ENCODE assay signal across 21 cellular contexts in the genomic region with DNA sequence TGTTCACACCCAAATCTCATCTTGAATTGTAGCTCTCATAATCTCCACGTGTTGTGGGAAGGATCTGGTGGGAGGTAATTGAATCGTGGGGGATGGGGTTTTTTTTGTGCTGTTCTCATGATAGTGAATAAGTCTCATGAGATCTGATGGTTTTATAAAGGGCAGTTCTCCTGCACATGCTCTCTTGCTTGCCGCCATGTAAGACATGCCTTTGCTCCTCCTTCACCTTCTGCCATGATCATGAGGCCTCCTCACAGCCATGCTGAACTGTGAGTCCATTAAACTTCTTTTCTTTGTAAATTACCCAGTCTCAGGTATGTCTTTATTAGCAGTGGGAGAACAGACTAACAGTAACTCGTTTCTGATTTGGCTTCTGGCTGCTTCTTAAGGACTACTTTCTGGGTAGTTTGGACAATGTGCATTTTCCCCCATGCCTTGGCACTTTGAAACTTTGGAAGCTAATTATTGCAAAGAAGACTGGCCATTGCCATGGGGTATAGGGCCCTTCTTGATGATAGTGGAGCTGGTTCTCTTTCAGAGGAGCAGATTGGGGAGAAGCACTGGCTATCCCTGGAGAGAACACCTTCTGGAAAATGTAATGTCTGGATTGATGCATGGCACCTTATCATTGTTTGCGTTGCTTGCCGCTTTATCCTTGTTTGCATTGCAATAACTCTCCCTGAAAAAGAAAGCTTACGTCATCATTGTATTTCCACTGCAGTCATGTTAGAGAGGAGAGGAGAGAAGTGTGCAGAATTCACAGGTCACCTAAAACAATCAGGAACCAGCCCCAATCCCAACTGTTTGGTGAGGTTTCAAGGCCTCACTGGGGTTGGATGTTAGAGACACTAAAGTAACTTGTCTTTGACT. TPM values are rescaled to one million over a fixed set of nuclear protein-coding genes. Genes with fewer than 3 reads are reported as not detected.
DNase-seq lines count a peak whose midpoint lies in the region; ATAC-seq, FAIRE-seq and TF ChIP-seq lines count a peak whose summit lies in the region.
"Had no signal": no experiment of that assay in that cellular context is flagged by ENCODE, and none has a peak within 500 bp of the region (broad histone marks: within the 10 kb centered on the region; RNA-seq: fewer than 3 reads in every experiment).

No MANE protein-coding gene starts in this region.

- 53 to 59% methylated on average over 7 of the region's 7 CpGs for WGBS in pancreas, 2 donors

- DNase-seq in DMS53 treated with DMSO at 0.1 percent for 48 hours (lab: John Stamatoyannopoulos, UW; ENCODE audit: unreplicated experiment), result peak; percentile 82
- DNase-seq in LNCaP clone FGC (ENCODE audit: low read depth), result peak; percentile 45
- DNase-seq in T-helper 17 cell, result no peak
- peak in 2 of 6 donors; percentile 32 to 39 for DNase-seq in pancreas
- DNase-seq in activated CD4-positive, alpha-beta memory T cell treated with anti-CD3 and anti-CD28 coated beads, Interleukin-2, amount 10 ng/mL, durations not matched to agents 7 days and 5 days, result no peak
- no peak for DNase-seq in T-helper 9 cell
- DNase-seq in activated naive CD4-positive, alpha-beta T cell treated with anti-CD3 and anti-CD28 coated beads, Interleukin-2, amount 10 ng/mL, durations not matched to agents 7 days and 5 days, result no peak
- DNase-seq: activated CD4-positive, alpha-beta memory T cell treated with anti-CD3 and anti-CD28 coated beads for 36 hours; activated naive CD4-positive, alpha-beta T cell treated with anti-CD3 and anti-CD28 coated beads, Interleukin-2, amount 50 U/mL, for 16 hours; activated T-cell treated with anti-CD3 and anti-CD28 coated beads, Interleukin-2, amount 50 U/mL, for 24 hours; Calu3; GDM1; NCI-H1436; NCI-H226; stimulated activated naive B cell treated with anti-CD40 and anti-IgM and Interleukin-4, amounts not matched to agents 10 μg/mL and 1 μg/mL and 100 μg/mL, for 72 hours; tibial artery had no signal

- H3K36me3 ChIP-seq in pancreas, result no peaks in the 10 kb centered on the region
- H3K36me3 ChIP-seq: ascending aorta, tibial artery had no signal

- peaks cover 5 to 17% (median 12%) of the 10 kb centered on the region in 3 donors for H3K4me1 ChIP-seq in pancreas
- H3K4me1 ChIP-seq: ascending aorta had no signal

- H3K27ac Mint-ChIP-seq in T-helper 17 cell, result peak overlapping the region; percentile 98
- no peak overlapping the region for H3K27ac Mint-ChIP-seq in activated CD4-positive, alpha-beta memory T cell treated with anti-CD3 and anti-CD28 coated beads, Interleukin-2, amount 10 ng/mL, durations not matched to agents 7 days and 5 days
- H3K27ac Mint-ChIP-seq in activated naive CD4-positive, alpha-beta T cell treated with anti-CD3 and anti-CD28 coated beads, Interleukin-2, amount 10 ng/mL, durations not matched to agents 7 days and 5 days, result no peak overlapping the region
- H3K27ac Mint-ChIP-seq: activated T-cell treated with anti-CD3 and anti-CD28 coated beads, Interleukin-2, amount 50 U/mL, for 24 hours; stimulated activated naive B cell treated with anti-CD40 and anti-IgM and Interleukin-4, amounts not matched to agents 10 μg/mL and 1 μg/mL and 100 μg/mL, for 72 hours had no signal

- ATAC-seq in T-helper 17 cell (no peak), pancreas (peak; percentile 79 to 87 (median 85))
- ATAC-seq: sciatic nerve had no signal

- no peak overlapping the region for H3K4me3 ChIP-seq in LNCaP clone FGC (ENCODE audit: low read depth, low read length)
- H3K4me3 ChIP-seq in pancreas, result no peak overlapping the region
- H3K4me3 ChIP-seq: ascending aorta, lung, tibial artery had no signal

- FAIRE-seq in pancreas (lab: Jason Lieb, UNC), result no peak
- FAIRE-seq: endometrium, HTR-8/SVneo had no signal

- no peak overlapping the region for H3K4me3 Mint-ChIP-seq in T-helper 17 cell
- H3K4me3 Mint-ChIP-seq in activated CD4-positive, alpha-beta memory T cell treated with anti-CD3 and anti-CD28 coated beads, Interleukin-2, amount 10 ng/mL, durations not matched to agents 7 days and 5 days, result no peak overlapping the region
- no peak overlapping the region for H3K4me3 Mint-ChIP-seq in activated naive CD4-positive, alpha-beta T cell treated with anti-CD3 and anti-CD28 coated beads, Interleukin-2, amount 10 ng/mL, durations not matched to agents 7 days and 5 days
- H3K4me3 Mint-ChIP-seq: activated CD4-positive, alpha-beta memory T cell treated with anti-CD3 and anti-CD28 coated beads for 36 hours; activated T-cell treated with anti-CD3 and anti-CD28 coated beads, Interleukin-2, amount 50 U/mL, for 24 hours; stimulated activated naive B cell treated with anti-CD40 and anti-IgM and Interleukin-4, amounts not matched to agents 10 μg/mL and 1 μg/mL and 100 μg/mL, for 72 hours had no signal

- CTCF ChIA-PET in activated CD4-positive, alpha-beta memory T cell treated with anti-CD3 and anti-CD28 coated beads, Interleukin-2, amount 10 ng/mL, durations not matched to agents 7 days and 5 days (lab: Charles Lee), result interaction anchor here (2.2 to 3.5 kb wide), 2 partner anchors 20 to 109 kb away, joined by 6 to 24 read pairs; no protein-coding TSS in a partner anchor
- CTCF ChIA-PET in activated naive CD4-positive, alpha-beta T cell treated with anti-CD3 and anti-CD28 coated beads, Interleukin-2, amount 10 ng/mL, durations not matched to agents 7 days and 5 days (lab: Charles Lee), result interaction anchor here (1.1 to 1.9 kb wide), 5 partner anchors 17 to 110 kb away, joined by 4 to 16 read pairs (median 5); no protein-coding TSS in a partner anchor

- H3K9me3 Mint-ChIP-seq in activated CD4-positive, alpha-beta memory T cell treated with anti-CD3 and anti-CD28 coated beads, Interleukin-2, amount 10 ng/mL, durations not matched to agents 7 days and 5 days, result peaks cover 13% of the 10 kb centered on the region
- H3K9me3 Mint-ChIP-seq in activated naive CD4-positive, alpha-beta T cell treated with anti-CD3 and anti-CD28 coated beads, Interleukin-2, amount 10 ng/mL, durations not matched to agents 7 days and 5 days, result peaks cover 14% of the 10 kb centered on the region

- peaks cover 6% of the 10 kb centered on the region for H3K36me3 Mint-ChIP-seq in T-helper 17 cell (ENCODE audit: low read depth)
- H3K36me3 Mint-ChIP-seq in activated CD4-positive, alpha-beta memory T cell treated with anti-CD3 and anti-CD28 coated beads, Interleukin-2, amount 10 ng/mL, durations not matched to agents 7 days and 5 days (ENCODE audit: low read depth), result peaks cover 16% of the 10 kb centered on the region
- peaks cover 4% of the 10 kb centered on the region for H3K36me3 Mint-ChIP-seq in activated naive CD4-positive, alpha-beta T cell treated with anti-CD3 and anti-CD28 coated beads, Interleukin-2, amount 10 ng/mL, durations not matched to agents 7 days and 5 days

- TF ChIP-seq CTCF in LNCaP clone FGC (IDR thresholded peaks at IDR 0.05; ENCODE audit: control insufficient read depth, extremely low read depth, insufficient read depth) (no peak), pancreas (IDR thresholded peaks at IDR 0.05) (no peak)

- intact Hi-C loops in pancreas (cut with DNase I), result no loop called here

- peaks cover 42% of the 10 kb centered on the region for H3K4me1 Mint-ChIP-seq in T-helper 17 cell
- H3K4me1 Mint-ChIP-seq in activated CD4-positive, alpha-beta memory T cell treated with anti-CD3 and anti-CD28 coated beads, Interleukin-2, amount 10 ng/mL, durations not matched to agents 7 days and 5 days, result peaks cover 65% of the 10 kb centered on the region
- H3K4me1 Mint-ChIP-seq in activated naive CD4-positive, alpha-beta T cell treated with anti-CD3 and anti-CD28 coated beads, Interleukin-2, amount 10 ng/mL, durations not matched to agents 7 days and 5 days, result peaks cover 38% of the 10 kb centered on the region

- H3K27ac ChIP-seq in pancreas, result peak overlapping the region; percentile 9 to 79 (median 68)
- H3K27ac ChIP-seq: ascending aorta, tibial artery had no signal

- peaks cover 36% of the 10 kb centered on the region for H3K27me3 Mint-ChIP-seq in T-helper 17 cell
- H3K27me3 Mint-ChIP-seq in activated CD4-positive, alpha-beta memory T cell treated with anti-CD3 and anti-CD28 coated beads, Interleukin-2, amount 10 ng/mL, durations not matched to agents 7 days and 5 days, result peaks cover 37% of the 10 kb centered on the region
- H3K27me3 Mint-ChIP-seq in activated naive CD4-positive, alpha-beta T cell treated with anti-CD3 and anti-CD28 coated beads, Interleukin-2, amount 10 ng/mL, durations not matched to agents 7 days and 5 days, result peaks cover 83% of the 10 kb centered on the region

- POLR2A ChIA-PET in activated CD4-positive, alpha-beta memory T cell treated with anti-CD3 and anti-CD28 coated beads, Interleukin-2, amount 10 ng/mL, durations not matched to agents 7 days and 5 days (lab: Charles Lee), result interaction anchor here (0.6 to 3.4 kb wide), 5 partner anchors 10 to 187 kb away, joined by 3 to 24 read pairs (median 3); a partner anchor contains a TSS

- H3K27me3 ChIP-seq in pancreas, result no peaks in the 10 kb centered on the region

- H3K9me3 ChIP-seq in T-helper 17 cell (ENCODE audit: control insufficient read depth, low read length, poor library complexity, severe bottlenecking) (no peaks in the 10 kb centered on the region), pancreas (no peaks in the 10 kb centered on the region)
- H3K9me3 ChIP-seq: ascending aorta, tibial artery had no signal

RNA-seq across cellular contexts. Expression of a gene that starts 5.9 kb away (rescaled TPM):
- total RNA-seq in T-helper 17 cell (1 to 10 TPM; 1.4 to 2.8 TPM), pancreas (10 to 100 TPM in 1 of 6 donors, 1 to 10 TPM in 5; 2.7 to 10.5 (median 5.3) TPM)
- polyA plus RNA-seq in pancreas, result 1 to 10 TPM; 2.0 to 4.3 TPM
- 1 to 10 TPM; 1.4 to 1.9 TPM for total RNA-seq in activated CD4-positive, alpha-beta memory T cell treated with anti-CD3 and anti-CD28 coated beads, Interleukin-2, amount 10 ng/mL, durations not matched to agents 7 days and 5 days
- total RNA-seq: ascending aorta had no signal

Comparison
In these comparisons a context has a peak if more than half of its experiments do, and no peak if none do; other contexts are left out.
1. DNase-seq: peak in DMS53 treated with DMSO at 0.1 percent for 48 hours (single experiment) and LNCaP clone FGC (single experiment); none in T-helper 17 cell (0 of 3), activated CD4-positive, alpha-beta memory T cell treated with anti-CD3 and anti-CD28 coated beads, Interleukin-2, amount 10 ng/mL, durations not matched to agents 7 days and 5 days (single experiment), T-helper 9 cell (single experiment) and activated naive CD4-positive, alpha-beta T cell treated with anti-CD3 and anti-CD28 coated beads, Interleukin-2, amount 10 ng/mL, durations not matched to agents 7 days and 5 days (single experiment).